In genomic region chr17:45893725-45894021, GRCh38 we compare ENCODE assay signal across 8 cellular contexts. TPM values are rescaled to one million over a fixed set of nuclear protein-coding genes. Genes with fewer than 3 reads are reported as not detected.
DNase-seq lines count a peak whose midpoint lies in the region; ATAC-seq, FAIRE-seq and TF ChIP-seq lines count a peak whose summit lies in the region.

No MANE protein-coding gene starts in this region.

- CTCF ChIA-PET in A549 (lab: Yijun Ruan, JAX) (interaction anchor here (0.7 to 3.7 kb wide), 18 partner anchors 9 to 675 kb away, joined by 3 to 26 read pairs (median 4); no protein-coding TSS in a partner anchor), HEK293 (lab: Yijun Ruan, JAX) (interaction anchor here (0.6 to 2.0 kb wide), 26 partner anchors 9 to 826 kb away, joined by 3 to 9 read pairs (median 4); no protein-coding TSS in a partner anchor)

- H3K27ac ChIP-seq in A549 (peak overlapping the region; percentile 76 to 85), HEK293 (ENCODE audit: extremely low read depth, low read depth, low read length) (peak overlapping the region; percentile 55; the same call in 1 of the 2 replicates), caudate nucleus (ENCODE audit: low read depth, low read length) (peak overlapping the region; percentile 90), muscle layer of duodenum (ENCODE audit: low read length) (no peak overlapping the region)

- DNase-seq in A549 (ENCODE audit: low read depth in 1 of 2, low spot score in 1 of 2) (no peak), caudate nucleus (lab: John Stamatoyannopoulos, UW) (no peak), AML-193 (lab: John Stamatoyannopoulos, UW) (no peak), omental fat pad (ENCODE audit: low spot score) (no peak), NCI-H82 treated with DMSO at 0.1 percent for 48 hours (lab: John Stamatoyannopoulos, UW; ENCODE audit: unreplicated experiment) (no peak)

- no peak for TF ChIP-seq EP300 in A549 (IDR thresholded peaks at IDR 0.05)

- H3K4me2 ChIP-seq in A549 = peak overlapping the region; percentile 99

- H3K4me3 ChIP-seq in A549 = peak overlapping the region; percentile 69
- H3K4me3 ChIP-seq in HEK293 (ENCODE audit: low read depth, low read length) = peak overlapping the region; percentile 45; the same call in 1 of the 2 replicates
- peak overlapping the region; percentile 48 to 98 for H3K4me3 ChIP-seq in muscle layer of duodenum (ENCODE audit: low read depth in 1 of 2, low read length in 2 of 2)

- POLR2A ChIA-PET in A549 (lab: Yijun Ruan, JAX) (interaction anchor here (0.8 kb wide), 1 partner anchor 55 kb away, joined by 4 read pairs; no protein-coding TSS in a partner anchor), HEK293 (lab: Yijun Ruan, JAX) (no interaction called here)

- peak; percentile 68 for FAIRE-seq in A549 (lab: Jason Lieb, UNC)

- peaks cover 22% of the 10 kb centered on the region for H3K4me1 ChIP-seq in A549
- peaks cover 11% of the 10 kb centered on the region; the same call in 1 of the 2 replicates for H3K4me1 ChIP-seq in HEK293 (ENCODE audit: control insufficient read depth, insufficient read depth, low read length)
- H3K4me1 ChIP-seq in muscle layer of duodenum (ENCODE audit: control insufficient read depth in 1 of 2, insufficient read depth in 2 of 2, low read length in 2 of 2) = peaks cover 0 to 28% of the 10 kb centered on the region in 2 donors

- no peak for TF ChIP-seq RAD21 in A549 (conservative IDR thresholded peaks at IDR 0.05 in 1 of 2, IDR thresholded peaks at IDR 0.05 in 1 of 2)

- H3K9me3 ChIP-seq in A549 (no peaks in the 10 kb centered on the region), HEK293 (ENCODE audit: control insufficient read depth, insufficient read depth, low read depth, low read length) (no peaks in the 10 kb centered on the region), muscle layer of duodenum (ENCODE audit: control insufficient read depth in 1 of 2, low read length in 2 of 2) (no peaks in the 10 kb centered on the region)

- no peak for TF ChIP-seq POLR2A in A549 (IDR thresholded peaks at IDR 0.05; ENCODE audit: low read length)

- WGBS in A549 (ENCODE audit: missing lambda C conversion rate) = 44% methylated on average over 7 of the region's 7 CpGs

- peaks cover 20% of the 10 kb centered on the region for H3K27me3 ChIP-seq in muscle layer of duodenum (ENCODE audit: low read depth, low read length)

- H3K36me3 ChIP-seq in HEK293 (ENCODE audit: control insufficient read depth in 2 of 2, insufficient read depth in 1 of 2, low read length in 2 of 2) (no peaks in the 10 kb centered on the region), muscle layer of duodenum (ENCODE audit: control insufficient read depth in 1 of 2, insufficient read depth in 2 of 2, low read length in 2 of 2) (no peaks in the 10 kb centered on the region)

- ATAC-seq in A549 (no peak), GM21619 (IDR thresholded peaks at IDR 0.05; ENCODE audit: unreplicated experiment) (no peak), omental fat pad (ENCODE audit: low FRiP score) (no peak)

- TF ChIP-seq CTCF in A549 (IDR thresholded peaks at IDR 0.05) (no peak), HEK293 (tag by site-specific recombination; IDR thresholded peaks at IDR 0.05) (no peak), omental fat pad (IDR thresholded peaks at IDR 0.05) (no peak)

TF ChIP-seq in A549, 52 proteins besides CTCF, POLR2A, EP300 and RAD21:
- TF ChIP-seq RNF2 (IDR thresholded peaks at IDR 0.05; ENCODE audit: borderline replicate concordance, low read depth) (peak; percentile 96), HDAC2 (IDR thresholded peaks at IDR 0.05) (peak; percentile 79; the same call in 1 of the 2 replicates), E2F6 (IDR thresholded peaks at IDR 0.05; ENCODE audit: borderline replicate concordance, low read depth) (no peak)

TF ChIP-seq in HEK293, 187 proteins besides CTCF, POLR2A, EP300 and RAD21:
- TF ChIP-seq ZNF335 (tag by site-specific recombination; conservative IDR thresholded peaks at IDR 0.05) (no peak), ZNF548 (tag by site-specific recombination; IDR thresholded peaks at IDR 0.05) (no peak), KLF9 (tag by site-specific recombination; IDR thresholded peaks at IDR 0.05; ENCODE audit: low read depth) (no peak), ZNF366 (tag by site-specific recombination; conservative IDR thresholded peaks at IDR 0.05) (no peak), ZNF19 (tag by site-specific recombination; IDR thresholded peaks at IDR 0.05; ENCODE audit: low read depth) (no peak)

RNA-seq across cellular contexts. Expression of gene MAPT, which starts 0.7 kb away (rescaled TPM):
- polyA plus RNA-seq in A549 (2011; rRNA removed) (1.1 and 1.2 TPM in 2 replicates), A549 (2017; fragmentation: RNase III; extraction: RNeasy Plus Mini Kit Qiagen cat#74134 plus additional on column Dnase treatment) (1.1 to 1.6 TPM (median 1.2 TPM) in 3 replicates)
- 0.94 and 0.95 TPM in 2 replicates for polyA plus RNA-seq in A549 (2012; cell fraction: cytosol; rRNA removed)
- 2.0 and 2.1 TPM in 2 replicates for polyA plus RNA-seq in A549 (2012; cell fraction: nucleus; rRNA removed)
- polyA minus RNA-seq in A549 (2011; rRNA and poly(A)+ RNA removed) = 0.83 and 0.91 TPM in 2 replicates
- total RNA-seq in omental fat pad = 10 to 100 TPM in 1 of 4 donors, 1 to 10 TPM in 3; 4.3 to 18.2 (median 6.4) TPM

RNA-seq across cellular contexts. Expression of gene SPPL2C, which starts 49.0 kb away (rescaled TPM):
- polyA plus RNA-seq in A549 (2011; rRNA removed) (not detected in 2 replicates), A549 (2017; fragmentation: RNase III; extraction: RNeasy Plus Mini Kit Qiagen cat#74134 plus additional on column Dnase treatment) (not detected in 3 replicates)
- polyA plus RNA-seq in A549 (2012; cell fraction: cytosol; rRNA removed) = not detected in 2 replicates
- polyA plus RNA-seq in A549 (2012; cell fraction: nucleus; rRNA removed) = not detected in 2 replicates
- polyA minus RNA-seq in A549 (2011; rRNA and poly(A)+ RNA removed) = not detected in 2 replicates
- not detected for total RNA-seq in omental fat pad
